Comparison of ENCODE assay signal across 15 cellular contexts in genomic region chr20:20435453-20435852, GRCh38.
A peak's percentile ranks its signal among the peaks of the same experiment; 100 is the strongest.
DNase-seq lines count a peak whose midpoint lies in the region; ATAC-seq, FAIRE-seq and TF ChIP-seq lines count a peak whose summit lies in the region.
"Had no signal": no experiment of that assay in that cellular context is flagged by ENCODE, and none has a peak within 500 bp of the region (broad histone marks: within the 10 kb centered on the region; RNA-seq: fewer than 3 reads in every experiment).

No MANE protein-coding gene starts in this region.

- DNase-seq in Ammon's horn (ENCODE audit: low spot score): peak; percentile 73
- DNase-seq in D721Med (ENCODE audit: insufficient read length, low spot score): no peak
- peak; percentile 17 for DNase-seq in PC-3
- peak; percentile 39 for DNase-seq in iPS-NIHi11 (ENCODE audit: low spot score)
- no peak for DNase-seq in urothelium cell line (ENCODE audit: low spot score)
- DNase-seq in GM10248 (ENCODE audit: extremely low spot score): no peak
- DNase-seq in chondrocyte (ENCODE audit: low spot score): no peak
- DNase-seq: activated CD4-positive, alpha-beta T cell treated with anti-CD3 and anti-CD28 coated beads, Interleukin-2, amount 50 U/mL, for 48 hours; amniotic stem cell; CD4-positive, CD25-positive, alpha-beta regulatory T cell; NCI-H2171; ovary; stimulated activated naive CD8-positive, alpha-beta T cell treated with anti-CD3 and anti-CD28 coated beads, Interleukin-15, amount 100 ng/mL, for 72 hours had no signal

- no peak overlapping the region for H2AFZ ChIP-seq in PC-3 (ENCODE audit: low read length)

- TF ChIP-seq CTCF in D721Med (IDR thresholded peaks at IDR 0.05; ENCODE audit: insufficient read depth, missing control alignments) (peak; percentile 32), PC-3 (conservative IDR thresholded peaks at IDR 0.05; ENCODE audit: low read depth, low read length) (peak; percentile 42), GM10248 (IDR thresholded peaks at IDR 0.05; ENCODE audit: control extremely low read depth, extremely low read depth, low read depth, missing control alignments) (no peak), chondrocyte (IDR thresholded peaks at IDR 0.05) (no peak)

- H3K9me3 Mint-ChIP-seq in chondrocyte (ENCODE audit: low read depth): no peaks in the 10 kb centered on the region
- H3K9me3 Mint-ChIP-seq: CD4-positive, CD25-positive, alpha-beta regulatory T cell; stimulated activated naive CD8-positive, alpha-beta T cell treated with anti-CD3 and anti-CD28 coated beads, Interleukin-15, amount 100 ng/mL, for 72 hours had no signal

- H3K27me3 ChIP-seq in PC-3 (ENCODE audit: low read length): no peaks in the 10 kb centered on the region
- H3K27me3 ChIP-seq: ovary had no signal

- H3K4me2 ChIP-seq in PC-3 (ENCODE audit: low read length): no peak overlapping the region

- no peaks in the 10 kb centered on the region for H4K20me1 ChIP-seq in PC-3 (ENCODE audit: low read length)

- H3K4me3 ChIP-seq in PC-3 (ENCODE audit: low read length): no peak overlapping the region
- H3K4me3 ChIP-seq: ovary had no signal

- H3K27me3 Mint-ChIP-seq in chondrocyte (ENCODE audit: low read depth): no peaks in the 10 kb centered on the region
- H3K27me3 Mint-ChIP-seq: CD4-positive, CD25-positive, alpha-beta regulatory T cell; stimulated activated naive CD8-positive, alpha-beta T cell treated with anti-CD3 and anti-CD28 coated beads, Interleukin-15, amount 100 ng/mL, for 72 hours had no signal

- no peaks in the 10 kb centered on the region for H3K9me2 ChIP-seq in PC-3 (replicated peaks; ENCODE audit: low read length)

- H3K4me1 Mint-ChIP-seq in chondrocyte (ENCODE audit: low read depth): no peaks in the 10 kb centered on the region
- H3K4me1 Mint-ChIP-seq: stimulated activated naive CD8-positive, alpha-beta T cell treated with anti-CD3 and anti-CD28 coated beads, Interleukin-15, amount 100 ng/mL, for 72 hours had no signal

- POLR2A ChIA-PET in PC-3 (lab: Charles Lee; ENCODE audit: unreplicated experiment): no interaction called here
- POLR2A ChIA-PET in GM10248 (lab: Yijun Ruan, JAX): no interaction called here

- ATAC-seq in PC-3: peak; percentile 60; the same call in 1 of the 2 replicates
- ATAC-seq: stimulated activated naive CD8-positive, alpha-beta T cell treated with anti-CD3 and anti-CD28 coated beads, Interleukin-15, amount 100 ng/mL, for 72 hours had no signal

- FAIRE-seq in D721Med (lab: Jason Lieb, UNC) (no peak), urothelium cell line (lab: Jason Lieb, UNC) (no peak)
- FAIRE-seq: colon, TTC549 had no signal

- no peaks in the 10 kb centered on the region for H3K79me2 ChIP-seq in PC-3 (ENCODE audit: low read length)

- H3K27ac Mint-ChIP-seq in chondrocyte (ENCODE audit: unreplicated experiment): no peak overlapping the region
- H3K27ac Mint-ChIP-seq: stimulated activated naive CD8-positive, alpha-beta T cell treated with anti-CD3 and anti-CD28 coated beads, Interleukin-15, amount 100 ng/mL, for 72 hours had no signal

- no peaks in the 10 kb centered on the region for H3F3A ChIP-seq in PC-3 (ENCODE audit: low read length, unreplicated experiment)

- H3K36me3 ChIP-seq in PC-3 (ENCODE audit: low read depth, low read length): no peaks in the 10 kb centered on the region
- H3K36me3 ChIP-seq: ovary had no signal

- no peak overlapping the region for H3K4me3 Mint-ChIP-seq in chondrocyte (ENCODE audit: unreplicated experiment)
- H3K4me3 Mint-ChIP-seq: CD4-positive, CD25-positive, alpha-beta regulatory T cell; stimulated activated naive CD8-positive, alpha-beta T cell treated with anti-CD3 and anti-CD28 coated beads, Interleukin-15, amount 100 ng/mL, for 72 hours had no signal

- H3K9me3 ChIP-seq in PC-3 (ENCODE audit: low read length): no peaks in the 10 kb centered on the region
- H3K9me3 ChIP-seq: ovary had no signal

- H3K4me1 ChIP-seq in PC-3 (ENCODE audit: insufficient read depth, low read length): no peaks in the 10 kb centered on the region

- no peak overlapping the region for H3K27ac ChIP-seq in PC-3 (ENCODE audit: low read length)
- H3K27ac ChIP-seq: ovary had no signal

- no TSS peak for BruUV-seq in PC-3 (replicated peaks; lab: Mats Ljungman, UMichigan)

- CTCF ChIA-PET in PC-3 (lab: Charles Lee) (no interaction called here), GM10248 (lab: Yijun Ruan, JAX) (interaction anchor here (1.0 to 3.6 kb wide), 3 partner anchors 14 to 25 kb away, joined by 3 to 9 read pairs (median 9); no protein-coding TSS in a partner anchor)

- intact Hi-C loops in PC-3 (cut with micrococcal nuclease): no loop called here

- no peak overlapping the region for H3K9ac ChIP-seq in PC-3 (ENCODE audit: low read length)

- peaks cover 6% of the 10 kb centered on the region for H3K36me3 Mint-ChIP-seq in chondrocyte (ENCODE audit: low read depth)

Comparison
In these comparisons a context has a peak if more than half of its experiments do, and no peak if none do; other contexts are left out.
1. DNase-seq: peak in Ammon's horn (single experiment), PC-3 (single experiment) and iPS-NIHi11 (single experiment); none in D721Med (single experiment), urothelium cell line (single experiment), GM10248 (single experiment) and chondrocyte (single experiment).
2. CTCF ChIP-seq: peak in D721Med (single experiment) and PC-3 (single experiment); none in GM10248 (single experiment) and chondrocyte (single experiment).